Comparison of ENCODE assay signal across 30 cellular contexts in the genomic region with DNA sequence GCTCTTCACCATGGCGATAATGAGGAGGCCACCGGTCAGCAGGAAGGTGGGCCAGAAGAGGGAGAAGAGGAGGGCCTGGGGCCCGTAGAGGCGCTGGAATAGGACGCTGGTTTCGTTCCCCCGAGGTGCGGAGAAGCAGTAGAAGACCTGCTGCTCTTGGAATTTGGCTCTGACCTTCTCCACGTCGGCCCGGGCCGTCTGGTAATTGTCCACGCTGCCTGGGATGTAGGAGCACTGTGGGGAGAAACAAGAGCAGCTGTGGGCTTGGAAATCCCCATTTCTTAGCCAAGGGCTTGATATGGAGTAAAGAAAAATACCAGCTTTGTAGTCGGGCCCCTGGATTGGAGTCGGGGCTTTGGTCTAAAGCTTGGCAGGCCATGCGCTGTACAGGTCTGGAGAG. TPM values are rescaled to one million over a fixed set of nuclear protein-coding genes. Genes with fewer than 3 reads are reported as not detected.
"Had no signal": no experiment of that assay in that cellular context is flagged by ENCODE, and none has a peak within 500 bp of the region (broad histone marks: within the 10 kb centered on the region; RNA-seq: fewer than 3 reads in every experiment).

No MANE protein-coding gene starts in this region.

- H3K9me3 ChIP-seq: MG63, Peyer's patch, SK-N-SH had no signal

- H3K4me1 ChIP-seq: Peyer's patch, SJSA1 had no signal

- H3K27ac ChIP-seq: PC-9, Peyer's patch, SJSA1 had no signal

- H3K9me2 ChIP-seq: SK-N-SH had no signal

- H3K27me3 ChIP-seq: MG63, Peyer's patch had no signal

- DNase-seq: Kasumi-1, KG1, MG63, NCI-H1048, NCI-H1092 treated with DMSO at 0.1 percent for 48 hours, NCI-H1105 treated with DMSO at 0.1 percent for 48 hours, NCI-H1417, NCI-H1436, NCI-H146, NCI-H187, NCI-H1930, NCI-H2081 treated with DMSO at 0.1 percent for 48 hours, NCI-H2107, NCI-H2171, NCI-H226, NCI-H446 treated with DMSO at 0.1 percent for 48 hours, NCI-H510A, NCI-H524, NCI-H526, NCI-H748 treated with DMSO at 0.1 percent for 48 hours, NCI-H82, PC-9, Peyer's patch, Right ventricle myocardium superior, RPMI8226, SHP77 treated with DMSO at 0.1 percent for 48 hours, SK-N-SH, SW 1271 had no signal

- H3K9ac ChIP-seq: SK-N-SH had no signal

- H3K36me3 ChIP-seq: MG63, Peyer's patch, SJSA1 had no signal

- H3K4me3 ChIP-seq: MG63, PC-9, Peyer's patch, SJSA1 had no signal

- H3K4me2 ChIP-seq: PC-9, SK-N-SH had no signal

- H2AFZ ChIP-seq: PC-9 had no signal

RNA-seq across cellular contexts. Expression of gene KCNMB1, which starts 10.4 kb away (rescaled TPM):
- total RNA-seq: OCI-LY7, PC-9 had no signal
- polyA plus RNA-seq: SK-N-SH had no signal
